ENCODE assay signal across 23 cellular contexts in genomic region chr11:69979632-69980031, GRCh38.
DNase-seq lines count a peak whose midpoint lies in the region; ATAC-seq, FAIRE-seq and TF ChIP-seq lines count a peak whose summit lies in the region.
"Had no signal": no experiment of that assay in that cellular context is flagged by ENCODE, and none has a peak within 500 bp of the region (broad histone marks: within the 10 kb centered on the region; RNA-seq: fewer than 3 reads in every experiment).

No MANE protein-coding gene starts in this region.

- no peak for TF ChIP-seq CTCF in liver (IDR thresholded peaks at IDR 0.05; ENCODE audit: low read depth, low read length, missing input control)
- TF ChIP-seq CTCF in HepG2 (CRISPR knock-in tag; IDR thresholded peaks at IDR 0.05): no peak

- peaks cover 6 to 52% (median 37%) of the 10 kb centered on the region in 4 donors for H3K4me1 ChIP-seq in liver (ENCODE audit: control insufficient read depth in 4 of 4, insufficient read depth in 4 of 4, low read length in 3 of 4)
- H3K4me1 ChIP-seq in HepG2 (ENCODE audit: insufficient read depth, low read length): no peaks in the 10 kb centered on the region

- CTCF ChIA-PET in HepG2 (lab: Yijun Ruan, JAX; ENCODE audit: low intra/inter-chr PET ratio, low total read pairs): no interaction called here

- 40% methylated on average over 9 of the region's 9 CpGs for WGBS in liver
- WGBS in HepG2 (ENCODE audit: low lambda C conversion rate): 45% methylated on average over 6 of the region's 9 CpGs

- no peaks in the 10 kb centered on the region for H3K9me3 ChIP-seq in liver (ENCODE audit: control insufficient read depth in 4 of 4, low read length in 3 of 4)
- H3K9me3 ChIP-seq in HepG2 (ENCODE audit: low read length): no peaks in the 10 kb centered on the region

- peak overlapping the region in 1 of 2 donors; percentile 30 for H3K9ac ChIP-seq in liver (ENCODE audit: low read depth in 1 of 2, low read length in 2 of 2)
- no peak overlapping the region for H3K9ac ChIP-seq in HepG2 (ENCODE audit: insufficient read depth, low read depth, low read length)

- no peak overlapping the region for H2AFZ ChIP-seq in HepG2 (ENCODE audit: low read length)
- H2AFZ ChIP-seq: PC-9 had no signal

- no peak overlapping the region for H3K4me3 ChIP-seq in liver (ENCODE audit: low read depth in 1 of 3, low read length in 3 of 3)
- no peak overlapping the region for H3K4me3 ChIP-seq in HepG2 (replicated peaks in 1 of 3; ENCODE audit: insufficient read depth in 1 of 3, low read depth in 2 of 3, low read length in 3 of 3)
- H3K4me3 ChIP-seq: PC-9 had no signal

- ATAC-seq in HepG2 (no peak), left lobe of liver (peak; percentile 52), sciatic nerve (peak; percentile 44), esophagus mucosa (no peak), HG03521 (IDR thresholded peaks at IDR 0.05; ENCODE audit: unreplicated experiment) (no peak)

- POLR2A ChIA-PET in HepG2 (lab: Yijun Ruan, JAX): no interaction called here

- no peak overlapping the region for H3K4me2 ChIP-seq in HepG2 (ENCODE audit: low read depth, low read length)
- H3K4me2 ChIP-seq: PC-9 had no signal

- TF ChIP-seq POLR2A in HepG2 (IDR thresholded peaks at IDR 0.05; ENCODE audit: insufficient read depth in 1 of 2, low read depth in 2 of 2, low read length in 2 of 2): no peak

- TF ChIP-seq EP300 in HepG2 (IDR thresholded peaks at IDR 0.05; ENCODE audit: low read depth in 2 of 2, low read length in 2 of 2) (no peak), HepG2 (CRISPR knock-in tag; IDR thresholded peaks at IDR 0.05; ENCODE audit: borderline replicate concordance) (no peak)

- no TSS peak for BruUV-seq in HepG2 (replicated peaks; lab: Mats Ljungman, UMichigan)

- DNase-seq in HepG2 (ENCODE audit: low spot score): no peak
- DNase-seq in left lobe of liver (ENCODE audit: low spot score): peak; percentile 70
- no peak for DNase-seq in sciatic nerve (ENCODE audit: low spot score)
- no peak for DNase-seq in frontal cortex (ENCODE audit: low spot score in 2 of 2)
- no peak for DNase-seq in RPMI8226
- DNase-seq: 8988T; CD4-positive, alpha-beta T cell; KBM-7; MV-4-11; NCI-H1105; NCI-H1436 treated with DMSO at 0.1 percent for 48 hours; NCI-H187 treated with DMSO at 0.1 percent for 48 hours; NCI-H446; NCI-H524 treated with DMSO at 0.1 percent for 48 hours; NCI-H82; PC-9; SHP77 had no signal

- TF ChIP-seq RAD21 in liver (IDR thresholded peaks at IDR 0.05) (no peak), HepG2 (CRISPR knock-in tag; IDR thresholded peaks at IDR 0.05) (no peak)

- H3K36me3 ChIP-seq in liver (ENCODE audit: control insufficient read depth in 4 of 4, insufficient read depth in 3 of 4, low read depth in 1 of 4, low read length in 3 of 4) (no peaks in the 10 kb centered on the region), HepG2 (replicated peaks in 1 of 2; ENCODE audit: control insufficient read depth in 1 of 2, insufficient read depth in 2 of 2, low read length in 2 of 2) (no peaks in the 10 kb centered on the region)

- H3K79me2 ChIP-seq in HepG2 (ENCODE audit: insufficient read depth, low read length): no peaks in the 10 kb centered on the region

- H3K27me3 ChIP-seq in liver (ENCODE audit: control insufficient read depth in 4 of 4, insufficient read depth in 4 of 4, low read length in 3 of 4) (no peaks in the 10 kb centered on the region), HepG2 (ENCODE audit: control insufficient read depth in 1 of 2, insufficient read depth in 2 of 2, low read length in 2 of 2) (peaks cover 18 to 76% of the 10 kb centered on the region in 2 experiments)

- in situ Hi-C loops in HepG2 (cut with HindIII; ENCODE audit: extremely low pct_ligation_motif_present, low pct_unique_long_range_greater_than_20kb): no loop called here

- intact Hi-C loops in HepG2 (cut with micrococcal nuclease; ENCODE audit: unreplicated experiment) (no loop called here), sciatic nerve (cut with DNase I) (no loop called here)

- FAIRE-seq in HepG2 (lab: Jason Lieb, UNC) (no peak), frontal cortex (lab: Jason Lieb, UNC) (no peak)
- FAIRE-seq: D721Med, GM19239, H54 had no signal

- peaks cover 3% of the 10 kb centered on the region; the same call in 1 of the 2 replicates for H4K20me1 ChIP-seq in HepG2 (ENCODE audit: insufficient read depth, low read length)

- H3K27ac ChIP-seq in liver (ENCODE audit: low read depth in 1 of 2, low read length in 2 of 2) (peak overlapping the region; percentile 60 to 89), HepG2 (ENCODE audit: extremely low read length, insufficient read depth, low read length) (no peak overlapping the region)
- H3K27ac ChIP-seq: PC-9 had no signal

TF ChIP-seq in liver, 16 proteins besides CTCF, POLR2A, EP300 and RAD21:
- TF ChIP-seq GABPA (IDR thresholded peaks at IDR 0.05 in 1 of 2, conservative IDR thresholded peaks at IDR 0.05 in 1 of 2) (no peak), HNF4A (conservative IDR thresholded peaks at IDR 0.05) (no peak)

TF ChIP-seq in HepG2, 621 proteins besides CTCF, POLR2A, EP300 and RAD21:
- TF ChIP-seq CBX5 (CRISPR knock-in tag; IDR thresholded peaks at IDR 0.05; ENCODE audit: borderline replicate concordance): no peak

Comparison
In these comparisons a context has a peak if more than half of its experiments do, and no peak if none do; other contexts are left out.
1. ATAC-seq: peak in left lobe of liver (single experiment) and sciatic nerve (single experiment); none in HepG2 (single experiment), esophagus mucosa (single experiment) and HG03521 (single experiment).